9 cellular contexts compared by ENCODE assay signal in the genomic region with DNA sequence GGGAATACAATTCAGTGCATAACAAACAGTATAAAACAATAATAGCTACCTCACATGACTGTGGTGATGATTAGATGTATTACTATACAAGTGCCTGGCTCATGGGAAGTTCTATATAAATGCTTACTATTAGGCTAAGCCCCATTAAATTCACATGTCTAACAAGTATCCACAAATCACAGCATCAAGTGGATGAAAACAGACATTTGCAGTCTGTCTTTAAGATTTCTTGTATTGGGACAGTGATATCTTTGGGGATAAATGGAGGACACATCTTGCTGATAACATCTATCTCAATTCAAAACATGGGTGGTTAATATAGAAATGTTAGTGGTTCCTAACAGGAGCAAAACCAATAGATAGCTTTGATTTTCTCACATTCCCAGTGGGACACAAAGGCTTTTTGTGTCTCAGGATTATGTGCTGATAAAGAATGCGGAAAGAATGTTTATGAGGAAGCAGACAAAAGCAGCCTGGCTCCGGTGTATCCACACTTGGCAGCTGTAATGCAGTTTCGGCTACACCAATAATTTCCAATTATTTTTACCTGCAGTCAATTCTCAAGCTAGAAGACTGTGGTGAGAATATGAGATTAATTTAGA. TPM values are rescaled to one million over a fixed set of nuclear protein-coding genes. Genes with fewer than 3 reads are reported as not detected.
A peak's percentile ranks its signal among the peaks of the same experiment; 100 is the strongest.
DNase-seq lines count a peak whose midpoint lies in the region; ATAC-seq, FAIRE-seq and TF ChIP-seq lines count a peak whose summit lies in the region.
"Had no signal": no experiment of that assay in that cellular context is flagged by ENCODE, and none has a peak within 500 bp of the region (broad histone marks: within the 10 kb centered on the region; RNA-seq: fewer than 3 reads in every experiment).

No MANE protein-coding gene starts in this region.

- POLR2A ChIA-PET in endothelial cell of umbilical vein (lab: Charles Lee) = interaction anchor here (1.0 kb wide), 1 partner anchor 25 kb away, joined by 3 read pairs; no protein-coding TSS in a partner anchor

- H3K9me3 ChIP-seq in MG63 (no peaks in the 10 kb centered on the region), endothelial cell of umbilical vein (replicated peaks; ENCODE audit: control insufficient read depth, insufficient read depth, low read length) (no peaks in the 10 kb centered on the region), muscle layer of colon (ENCODE audit: low read length) (no peaks in the 10 kb centered on the region)

- H3K27ac ChIP-seq in endothelial cell of umbilical vein (ENCODE audit: insufficient read depth, low read depth, low read length) (peak overlapping the region; percentile 99), muscle layer of colon (ENCODE audit: low read depth, low read length) (peak overlapping the region; percentile 13)

- peak; percentile 53 for DNase-seq in A172 (ENCODE audit: low spot score)
- DNase-seq in MG63 = peak; percentile 28
- peak; percentile 76 for DNase-seq in endothelial cell of umbilical vein (ENCODE audit: low read depth, low spot score)
- no peak for DNase-seq in AG20443 (ENCODE audit: low spot score)
- DNase-seq in kidney glomerular epithelial cell (lab: John Stamatoyannopoulos, UW) = no peak
- no peak for DNase-seq in activated naive CD4-positive, alpha-beta T cell treated with anti-CD3 and anti-CD28 coated beads for 36 hours
- DNase-seq: NCI-H2107 had no signal

- no peak for TF ChIP-seq CTCF in endothelial cell of umbilical vein (IDR thresholded peaks at IDR 0.05; ENCODE audit: extremely low read depth in 1 of 2, insufficient read depth in 1 of 2, low read depth in 1 of 2, low read length in 2 of 2)

- peak overlapping the region; percentile 98 for H3K9ac ChIP-seq in endothelial cell of umbilical vein (replicated peaks; ENCODE audit: extremely low read depth, insufficient read depth, low read length)
- H3K9ac ChIP-seq in muscle layer of colon (ENCODE audit: low read length) = no peak overlapping the region

- peak overlapping the region; percentile 46 for H3K4me3 ChIP-seq in MG63
- peak overlapping the region; percentile 18 to 86 (median 51) for H3K4me3 ChIP-seq in endothelial cell of umbilical vein (replicated peaks in 1 of 3; ENCODE audit: insufficient read depth in 1 of 3, low read depth in 1 of 3, low read length in 3 of 3)
- peak overlapping the region; percentile 2 to 59 for H3K4me3 ChIP-seq in muscle layer of colon (ENCODE audit: low read depth in 1 of 2, low read length in 2 of 2)

- H4K20me1 ChIP-seq in endothelial cell of umbilical vein (replicated peaks; ENCODE audit: control insufficient read depth, extremely low read depth, insufficient read depth, low read length) = no peaks in the 10 kb centered on the region

- H3K36me3 ChIP-seq in MG63 (peaks cover 2% of the 10 kb centered on the region; the same call in 1 of the 2 replicates), endothelial cell of umbilical vein (ENCODE audit: control insufficient read depth in 2 of 2, extremely low read depth in 1 of 2, insufficient read depth in 2 of 2, low read length in 2 of 2) (no peaks in the 10 kb centered on the region), muscle layer of colon (ENCODE audit: insufficient read depth, low read length) (no peaks in the 10 kb centered on the region)

- no peaks in the 10 kb centered on the region for H3K4me1 Mint-ChIP-seq in activated naive CD4-positive, alpha-beta T cell treated with anti-CD3 and anti-CD28 coated beads for 36 hours (ENCODE audit: low read depth)

- H3K4me2 ChIP-seq in endothelial cell of umbilical vein (ENCODE audit: insufficient read depth, low read length) = peak overlapping the region; percentile 99

- H3K27me3 Mint-ChIP-seq in activated naive CD4-positive, alpha-beta T cell treated with anti-CD3 and anti-CD28 coated beads for 36 hours (ENCODE audit: low read depth) = no peaks in the 10 kb centered on the region

- TSS peak; percentile 66 for BruUV-seq in endothelial cell of umbilical vein (replicated peaks; lab: Mats Ljungman, UMichigan)

- H3K9me1 ChIP-seq in endothelial cell of umbilical vein (replicated peaks; ENCODE audit: control insufficient read depth, extremely low read depth, insufficient read depth, low read length) = no peaks in the 10 kb centered on the region

- H3K4me3 Mint-ChIP-seq in activated naive CD4-positive, alpha-beta T cell treated with anti-CD3 and anti-CD28 coated beads for 36 hours = no peak overlapping the region

- peak overlapping the region; percentile 36 for H2AFZ ChIP-seq in endothelial cell of umbilical vein (ENCODE audit: low read depth, low read length)

- no peak for TF ChIP-seq POLR2A in endothelial cell of umbilical vein (IDR thresholded peaks at IDR 0.05; ENCODE audit: low read depth, low read length)

- H3K4me1 ChIP-seq in endothelial cell of umbilical vein (ENCODE audit: control insufficient read depth, extremely low read depth, insufficient read depth, low read length) (peaks cover 34% of the 10 kb centered on the region), muscle layer of colon (ENCODE audit: insufficient read depth, low read length) (peaks cover 24% of the 10 kb centered on the region)

- no peaks in the 10 kb centered on the region for H3K9me3 Mint-ChIP-seq in activated naive CD4-positive, alpha-beta T cell treated with anti-CD3 and anti-CD28 coated beads for 36 hours

- dilution Hi-C loops in endothelial cell of umbilical vein (cut with MboI; ENCODE audit: extremely low pct_ligation_motif_present, low sequenced_read_pairs) = no loop called here

- CTCF ChIA-PET in endothelial cell of umbilical vein (lab: Charles Lee) = interaction anchor here (0.9 to 1.7 kb wide), 5 partner anchors 11 to 29 kb away, joined by 3 to 5 read pairs (median 4); a partner anchor contains a TSS
- CTCF ChIA-PET in activated naive CD4-positive, alpha-beta T cell treated with anti-CD3 and anti-CD28 coated beads for 36 hours (lab: Charles Lee) = no interaction called here

- no peak overlapping the region for H3K27ac Mint-ChIP-seq in activated naive CD4-positive, alpha-beta T cell treated with anti-CD3 and anti-CD28 coated beads for 36 hours

- H3K79me2 ChIP-seq in endothelial cell of umbilical vein (ENCODE audit: control insufficient read depth, insufficient read depth, low read length) = peaks cover 60% of the 10 kb centered on the region

- peak; percentile 87 for FAIRE-seq in endothelial cell of umbilical vein (lab: Jason Lieb, UNC)

- no peaks in the 10 kb centered on the region for H3K27me3 ChIP-seq in MG63
- no peaks in the 10 kb centered on the region for H3K27me3 ChIP-seq in endothelial cell of umbilical vein (ENCODE audit: control insufficient read depth in 2 of 2, insufficient read depth in 2 of 2, low read length in 2 of 2)
- no peaks in the 10 kb centered on the region for H3K27me3 ChIP-seq in muscle layer of colon (ENCODE audit: control insufficient read depth in 1 of 2, insufficient read depth in 2 of 2, low read length in 2 of 2)

- no peak for ATAC-seq in GM18511 (IDR thresholded peaks at IDR 0.05; ENCODE audit: unreplicated experiment)

- intact Hi-C loops in endothelial cell of umbilical vein (cut with micrococcal nuclease) = loop anchor here (1.0 kb wide), 3 partner anchors 8 to 28 kb away; no protein-coding TSS in a partner anchor
- intact Hi-C loops in activated naive CD4-positive, alpha-beta T cell treated with anti-CD3 and anti-CD28 coated beads for 36 hours (cut with micrococcal nuclease) = no loop called here

- H3K36me3 Mint-ChIP-seq in activated naive CD4-positive, alpha-beta T cell treated with anti-CD3 and anti-CD28 coated beads for 36 hours (ENCODE audit: low read depth) = peaks cover 1% of the 10 kb centered on the region

TF ChIP-seq in endothelial cell of umbilical vein, 7 proteins besides CTCF, POLR2A, EP300 and RAD21:
- TF ChIP-seq GATA2 (IDR thresholded peaks at IDR 0.05; ENCODE audit: insufficient read depth, insufficient read length, low read depth, low read length) (peak; percentile 25), MYC (IDR thresholded peaks at IDR 0.05; ENCODE audit: low read depth, low read length) (no peak), EZH2 (IDR thresholded peaks at IDR 0.05; ENCODE audit: borderline replicate concordance, low read depth, low read length, severe bottlenecking) (no peak), JUN (IDR thresholded peaks at IDR 0.05; ENCODE audit: borderline replicate concordance, insufficient read depth, insufficient read length, low read depth) (no peak), FOS (IDR thresholded peaks at IDR 0.05; ENCODE audit: borderline replicate concordance, insufficient read depth, low read length) (no peak), POLR2AphosphoS5 (IDR thresholded peaks at IDR 0.05; ENCODE audit: insufficient read depth, low read depth, low read length) (no peak)
- TF ChIP-seq, protein P1, sequence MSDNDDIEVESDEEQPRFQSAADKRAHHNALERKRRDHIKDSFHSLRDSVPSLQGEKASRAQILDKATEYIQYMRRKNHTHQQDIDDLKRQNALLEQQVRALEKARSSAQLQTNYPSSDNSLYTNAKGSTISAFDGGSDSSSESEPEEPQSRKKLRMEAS (IDR thresholded peaks at IDR 0.05; ENCODE audit: insufficient read depth, insufficient read length) = no peak
TF ChIP-seq in endothelial cell of umbilical vein: peak in this region for 1.

RNA-seq across cellular contexts. Expression of a gene that starts 29.3 kb away (rescaled TPM):
- 41.8 and 44.1 TPM in 2 replicates for total RNA-seq in A172 (2014; rRNA removed; shearing (Covaris generic))
- total RNA-seq in MG63 (2014; rRNA removed; shearing (Covaris generic); ENCODE audit: low replicate concordance) = 9.7 and 33.7 TPM in 2 replicates
- total RNA-seq in endothelial cell of umbilical vein = 74.0 and 88.3 TPM in 2 replicates
- 14.5 and 15.2 TPM in 2 replicates for polyA plus RNA-seq in endothelial cell of umbilical vein
- polyA plus RNA-seq in endothelial cell of umbilical vein (2011; cell fraction: cytosol; rRNA removed) = 11.3 and 12.8 TPM in 2 replicates
- polyA plus RNA-seq in endothelial cell of umbilical vein (2011; cell fraction: nucleus; rRNA removed) = 26.0 and 29.7 TPM in 2 replicates
- 46.0 and 69.9 TPM in 2 replicates for polyA plus RNA-seq in endothelial cell of umbilical vein (2012)
- polyA minus RNA-seq in endothelial cell of umbilical vein = 118 and 121 TPM in 2 replicates
- polyA minus RNA-seq in endothelial cell of umbilical vein (2011; cell fraction: cytosol; rRNA and poly(A)+ RNA removed) = 6.0 TPM
- 352 and 446 TPM in 2 replicates for polyA minus RNA-seq in endothelial cell of umbilical vein (2011; cell fraction: nucleus; rRNA and poly(A)+ RNA removed)
- 1 to 10 TPM; 5.5 to 8.0 TPM for total RNA-seq in activated naive CD4-positive, alpha-beta T cell treated with anti-CD3 and anti-CD28 coated beads for 36 hours

Comparison
In these comparisons a context has a peak if more than half of its experiments do, and no peak if none do; other contexts are left out.
1. DNase-seq: peak in A172 (single experiment), MG63 (single experiment) and endothelial cell of umbilical vein (single experiment); none in AG20443 (single experiment), kidney glomerular epithelial cell (single experiment) and activated naive CD4-positive, alpha-beta T cell treated with anti-CD3 and anti-CD28 coated beads for 36 hours (single experiment).
2. Peak in every context shown above with its lines, with median percentiles within 50 percentile points of each other: H3K4me3 ChIP-seq.